Comparison of ENCODE assay signal across 8 cellular contexts in genomic region chr1:25140073-25140797, GRCh38.
DNase-seq lines count a peak whose midpoint lies in the region; ATAC-seq and TF ChIP-seq lines count a peak whose summit lies in the region.

No MANE protein-coding gene starts in this region.

- DNase-seq in NCI-H69 (lab: John Stamatoyannopoulos, UW): peak; percentile 14
- peak in 1 of 2 donors; percentile 16 for DNase-seq in memory B cell (ENCODE audit: low spot score in 2 of 2)
- DNase-seq in SK-N-SH: no peak
- no peak for DNase-seq in cerebellar cortex (ENCODE audit: low spot score)
- no peak for DNase-seq in testis
- no peak for DNase-seq in RWPE1 (ENCODE audit: low spot score)

- H3K27ac Mint-ChIP-seq in memory B cell: peak overlapping the region; percentile 39

- no peaks in the 10 kb centered on the region for H3K36me3 Mint-ChIP-seq in memory B cell

- H3K27ac ChIP-seq in HEK293 (ENCODE audit: extremely low read depth, low read depth, low read length): no peak overlapping the region
- H3K27ac ChIP-seq in SK-N-SH (ENCODE audit: low read depth in 2 of 2, low read length in 1 of 2): no peak overlapping the region
- H3K27ac ChIP-seq in testis: no peak overlapping the region
- no peak overlapping the region for H3K27ac ChIP-seq in RWPE1

- intact Hi-C loops in testis (cut with DNase I; ENCODE audit: low total_unique reads): no loop called here

- H3K4me1 Mint-ChIP-seq in memory B cell: peaks cover 7% of the 10 kb centered on the region

- ATAC-seq in GM18498 (IDR thresholded peaks at IDR 0.05; ENCODE audit: unreplicated experiment) (peak; percentile 83), memory B cell (ENCODE audit: low read depth) (peak; percentile 92)

- H3K36me3 ChIP-seq in HEK293 (ENCODE audit: control insufficient read depth in 2 of 2, insufficient read depth in 1 of 2, low read length in 2 of 2): no peaks in the 10 kb centered on the region
- H3K36me3 ChIP-seq in SK-N-SH (replicated peaks in 1 of 2; ENCODE audit: control insufficient read depth in 1 of 2, insufficient read depth in 2 of 2, low read length in 1 of 2): no peaks in the 10 kb centered on the region
- no peaks in the 10 kb centered on the region for H3K36me3 ChIP-seq in testis (ENCODE audit: low read depth, missing control alignments)

- H3K9ac ChIP-seq in SK-N-SH: no peak overlapping the region

- no peaks in the 10 kb centered on the region for H3K9me3 ChIP-seq in HEK293 (ENCODE audit: control insufficient read depth, insufficient read depth, low read depth, low read length)
- no peaks in the 10 kb centered on the region for H3K9me3 ChIP-seq in SK-N-SH
- H3K9me3 ChIP-seq in testis: no peaks in the 10 kb centered on the region

- 59% methylated on average over 10 of the region's 15 CpGs for WGBS in SK-N-SH (ENCODE audit: low lambda C conversion rate)
- WGBS in testis, 2 donors: 66 to 75% methylated on average over 15 of the region's 15 CpGs

- POLR2A ChIA-PET in HEK293 (lab: Yijun Ruan, JAX): no interaction called here
- POLR2A ChIA-PET in SK-N-SH (lab: Yijun Ruan, JAX): no interaction called here
- POLR2A ChIA-PET in RWPE1 (lab: Yijun Ruan, JAX; ENCODE audit: low non-redundant PET): no interaction called here

- CTCF ChIA-PET in HEK293 (lab: Yijun Ruan, JAX): interaction anchor here (0.5 to 1.3 kb wide), 3 partner anchors 8 to 208 kb away, joined by 3 to 5 read pairs (median 4); no protein-coding TSS in a partner anchor
- CTCF ChIA-PET in SK-N-SH (lab: Yijun Ruan, JAX): interaction anchor here (1.9 kb wide), 1 partner anchor 292 kb away, joined by 4 read pairs; no protein-coding TSS in a partner anchor
- CTCF ChIA-PET in RWPE1 (lab: Yijun Ruan, JAX): interaction anchor here (0.9 kb wide), 1 partner anchor 292 kb away, joined by 3 read pairs; no protein-coding TSS in a partner anchor

- H3K4me3 Mint-ChIP-seq in memory B cell: peak overlapping the region; percentile 25

- H3K27me3 ChIP-seq in SK-N-SH (ENCODE audit: insufficient read depth): peaks cover 5% of the 10 kb centered on the region; the same call in 1 of the 2 replicates
- H3K27me3 ChIP-seq in testis: no peaks in the 10 kb centered on the region

- no peaks in the 10 kb centered on the region for H3F3A ChIP-seq in SK-N-SH (replicated peaks; ENCODE audit: insufficient read depth)

- TF ChIP-seq CTCF in HEK293 (tag by site-specific recombination; IDR thresholded peaks at IDR 0.05) (no peak), SK-N-SH (IDR thresholded peaks at IDR 0.05) (no peak), testis (IDR thresholded peaks at IDR 0.05) (no peak), RWPE1 (conservative IDR thresholded peaks at IDR 0.05; ENCODE audit: low read depth) (no peak)

- peaks cover 24% of the 10 kb centered on the region for H3K27me3 Mint-ChIP-seq in memory B cell

- no peak for TF ChIP-seq EP300 in SK-N-SH (IDR thresholded peaks at IDR 0.05; ENCODE audit: borderline replicate concordance in 1 of 2, low read depth in 1 of 2, low read length in 1 of 2)

- H3K4me3 ChIP-seq in HEK293 (ENCODE audit: low read depth, low read length) (no peak overlapping the region), SK-N-SH (ENCODE audit: low read depth in 2 of 2, low read length in 1 of 2) (no peak overlapping the region), testis (no peak overlapping the region)

- no peak overlapping the region for H2AFZ ChIP-seq in SK-N-SH (ENCODE audit: low read depth)

- no peaks in the 10 kb centered on the region for H3K79me2 ChIP-seq in SK-N-SH (ENCODE audit: insufficient read depth)

- TF ChIP-seq POLR2A in testis (IDR thresholded peaks at IDR 0.05): no peak

- H3K4me1 ChIP-seq in HEK293 (ENCODE audit: control insufficient read depth, insufficient read depth, low read length) (no peaks in the 10 kb centered on the region), SK-N-SH (ENCODE audit: control insufficient read depth in 1 of 2, insufficient read depth in 2 of 2, low read depth in 1 of 2, low read length in 1 of 2) (no peaks in the 10 kb centered on the region; a peak in 1 of 4 replicates), testis (no peaks in the 10 kb centered on the region)

- H4K20me1 ChIP-seq in SK-N-SH (ENCODE audit: insufficient read depth): no peaks in the 10 kb centered on the region

- H3K9me2 ChIP-seq in SK-N-SH: no peaks in the 10 kb centered on the region

- no peak for TF ChIP-seq RAD21 in SK-N-SH (IDR thresholded peaks at IDR 0.05; ENCODE audit: low read length)

- H3K4me2 ChIP-seq in SK-N-SH: no peak overlapping the region

- H3K9me3 Mint-ChIP-seq in memory B cell: no peaks in the 10 kb centered on the region

TF ChIP-seq in HEK293, 187 proteins besides CTCF, POLR2A, EP300 and RAD21 (continues in another document):
- TF ChIP-seq GLI4 (tag by site-specific recombination; IDR thresholded peaks at IDR 0.05) (no peak), ZIC2 (tag by site-specific recombination; IDR thresholded peaks at IDR 0.05) (peak; percentile 77), ZBTB1 (tag by site-specific recombination; IDR thresholded peaks at IDR 0.05) (no peak), ZBTB17 (tag by site-specific recombination; IDR thresholded peaks at IDR 0.05) (peak; percentile 62; the same call in 1 of the 2 replicates), ZNF626 (tag by site-specific recombination; IDR thresholded peaks at IDR 0.05) (no peak), ZNF692 (tag by site-specific recombination; IDR thresholded peaks at IDR 0.05) (no peak), ZNF214 (tag by site-specific recombination; IDR thresholded peaks at IDR 0.05; ENCODE audit: borderline replicate concordance) (no peak)
- TF ChIP-seq, protein P1, sequence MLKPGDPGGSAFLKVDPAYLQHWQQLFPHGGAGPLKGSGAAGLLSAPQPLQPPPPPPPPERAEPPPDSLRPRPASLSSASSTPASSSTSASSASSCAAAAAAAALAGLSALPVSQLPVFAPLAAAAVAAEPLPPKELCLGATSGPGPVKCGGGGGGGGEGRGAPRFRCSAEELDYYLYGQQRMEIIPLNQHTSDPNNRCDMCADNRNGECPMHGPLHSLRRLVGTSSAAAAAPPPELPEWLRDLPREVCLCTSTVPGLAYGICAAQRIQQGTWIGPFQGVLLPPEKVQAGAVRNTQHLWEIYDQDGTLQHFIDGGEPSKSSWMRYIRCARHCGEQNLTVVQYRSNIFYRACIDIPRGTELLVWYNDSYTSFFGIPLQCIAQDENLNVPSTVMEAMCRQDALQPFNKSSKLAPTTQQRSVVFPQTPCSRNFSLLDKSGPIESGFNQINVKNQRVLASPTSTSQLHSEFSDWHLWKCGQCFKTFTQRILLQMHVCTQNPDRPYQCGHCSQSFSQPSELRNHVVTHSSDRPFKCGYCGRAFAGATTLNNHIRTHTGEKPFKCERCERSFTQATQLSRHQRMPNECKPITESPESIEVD (tag by site-specific recombination; IDR thresholded peaks at IDR 0.05): no peak

TF ChIP-seq in SK-N-SH, 30 proteins besides CTCF, POLR2A, EP300 and RAD21 (continues in another document):
- TF ChIP-seq CHD2 (IDR thresholded peaks at IDR 0.05; ENCODE audit: low read length, partially characterized antibody) (no peak), TEAD4 (IDR thresholded peaks at IDR 0.05; ENCODE audit: borderline replicate concordance, insufficient read depth) (no peak), MXI1 (IDR thresholded peaks at IDR 0.05; ENCODE audit: low read depth, low read length) (no peak), NRF1 (IDR thresholded peaks at IDR 0.05; ENCODE audit: low read depth, low read length) (no peak), RFX5 (IDR thresholded peaks at IDR 0.05; ENCODE audit: low read length) (no peak), USF1 (IDR thresholded peaks at IDR 0.05; ENCODE audit: borderline replicate concordance, low read depth) (no peak), FOSL2 (IDR thresholded peaks at IDR 0.05; ENCODE audit: borderline replicate concordance, low read depth) (no peak), MEF2A (IDR thresholded peaks at IDR 0.05; ENCODE audit: borderline replicate concordance, low read depth) (no peak), TAF1 (IDR thresholded peaks at IDR 0.05; ENCODE audit: borderline replicate concordance, low read depth, low read length) (no peak), POLR2AphosphoS5 (IDR thresholded peaks at IDR 0.05; ENCODE audit: low read depth, low read length) (no peak), RCOR1 (IDR thresholded peaks at IDR 0.05; ENCODE audit: low read length) (no peak), EZH2phosphoT487 (IDR thresholded peaks at IDR 0.05; ENCODE audit: borderline replicate concordance, low read depth) (no peak), SMC3 (IDR thresholded peaks at IDR 0.05; ENCODE audit: low read depth, low read length) (no peak), YY1 (IDR thresholded peaks at IDR 0.05; ENCODE audit: low read depth) (no peak), TCF12 (IDR thresholded peaks at IDR 0.05) (no peak), GATA2 (CRISPR knock-in tag; IDR thresholded peaks at IDR 0.05) (no peak), GABPA (IDR thresholded peaks at IDR 0.05; ENCODE audit: low read depth) (no peak)
- TF ChIP-seq, protein P2, sequence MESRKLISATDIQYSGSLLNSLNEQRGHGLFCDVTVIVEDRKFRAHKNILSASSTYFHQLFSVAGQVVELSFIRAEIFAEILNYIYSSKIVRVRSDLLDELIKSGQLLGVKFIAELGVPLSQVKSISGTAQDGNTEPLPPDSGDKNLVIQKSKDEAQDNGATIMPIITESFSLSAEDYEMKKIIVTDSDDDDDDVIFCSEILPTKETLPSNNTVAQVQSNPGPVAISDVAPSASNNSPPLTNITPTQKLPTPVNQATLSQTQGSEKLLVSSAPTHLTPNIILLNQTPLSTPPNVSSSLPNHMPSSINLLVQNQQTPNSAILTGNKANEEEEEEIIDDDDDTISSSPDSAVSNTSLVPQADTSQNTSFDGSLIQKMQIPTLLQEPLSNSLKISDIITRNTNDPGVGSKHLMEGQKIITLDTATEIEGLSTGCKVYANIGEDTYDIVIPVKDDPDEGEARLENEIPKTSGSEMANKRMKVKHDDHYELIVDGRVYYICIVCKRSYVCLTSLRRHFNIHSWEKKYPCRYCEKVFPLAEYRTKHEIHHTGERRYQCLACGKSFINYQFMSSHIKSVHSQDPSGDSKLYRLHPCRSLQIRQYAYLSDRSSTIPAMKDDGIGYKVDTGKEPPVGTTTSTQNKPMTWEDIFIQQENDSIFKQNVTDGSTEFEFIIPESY (IDR thresholded peaks at IDR 0.05; ENCODE audit: borderline replicate concordance, low read depth): no peak
- TF ChIP-seq, protein P3, sequence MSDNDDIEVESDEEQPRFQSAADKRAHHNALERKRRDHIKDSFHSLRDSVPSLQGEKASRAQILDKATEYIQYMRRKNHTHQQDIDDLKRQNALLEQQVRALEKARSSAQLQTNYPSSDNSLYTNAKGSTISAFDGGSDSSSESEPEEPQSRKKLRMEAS (IDR thresholded peaks at IDR 0.05; ENCODE audit: low read depth): no peak
